In the genomic region with DNA sequence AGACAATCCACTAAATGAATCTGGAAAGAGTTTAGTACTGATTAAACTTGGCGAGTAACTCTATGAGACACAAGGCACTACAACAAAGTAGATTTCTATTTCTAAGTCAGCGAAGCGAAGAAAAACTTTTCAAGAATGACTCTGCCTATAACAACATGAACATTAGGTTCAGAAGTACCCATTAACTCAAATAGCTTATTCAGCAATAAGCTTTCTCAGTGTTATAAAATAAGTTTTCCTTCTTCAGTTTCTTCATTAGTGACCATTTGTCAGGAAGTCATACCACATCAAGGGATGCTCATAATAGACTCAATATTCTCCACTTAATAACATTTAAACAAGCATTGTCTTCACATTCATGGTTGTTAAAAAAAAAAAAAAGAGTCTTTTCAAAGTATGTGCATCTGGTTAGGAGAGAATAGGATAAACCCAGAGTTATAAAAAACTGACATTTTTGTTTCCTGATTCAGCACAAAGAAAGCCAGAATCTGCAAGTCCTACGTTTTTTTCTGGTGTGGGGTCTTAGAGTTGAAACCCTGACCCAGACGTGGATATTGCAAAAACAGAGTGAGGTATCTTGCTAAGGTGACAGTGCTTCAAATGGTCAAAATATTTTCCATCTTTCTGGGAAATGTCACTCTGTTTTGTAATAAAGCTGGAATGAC, we compare ENCODE assay signal across 19 cellular contexts.
"Had no signal": no experiment of that assay in that cellular context is flagged by ENCODE, and none has a peak within 500 bp of the region (broad histone marks: within the 10 kb centered on the region; RNA-seq: fewer than 3 reads in every experiment).

No MANE protein-coding gene starts in this region.

- H3K4me3 ChIP-seq: ascending aorta, cardiac muscle cell, heart right ventricle, pancreas, spleen, testis, upper lobe of left lung had no signal

- DNase-seq: activated CD4-positive, alpha-beta T cell treated with anti-CD3 and anti-CD28 coated beads for 1 hour; activated CD8-positive, alpha-beta memory T cell treated with anti-CD3 and anti-CD28 coated beads for 24 hours; activated effector memory CD4-positive, alpha-beta T cell treated with anti-CD3 and anti-CD28 coated beads, Interleukin-2, amount 50 U/mL, for 16 hours; activated naive CD4-positive, alpha-beta T cell treated with anti-CD3 and anti-CD28 coated beads, Interleukin-2, amount 50 U/mL, for 16 hours; activated T-cell treated with anti-CD3 and anti-CD28 coated beads, Interleukin-2, amount 50 U/mL, for 72 hours; endodermal cell; heart right ventricle; immature natural killer cell; mesendoderm; naive thymus-derived CD4-positive, alpha-beta T cell; pancreas; spleen; stimulated activated CD4-positive, alpha-beta T cell treated with anti-CD3 and anti-CD28 coated beads, Interleukin-4, amount 100 ng/mL, for 4 hours; testis; upper lobe of left lung had no signal

- H3K4me1 ChIP-seq: ascending aorta, pancreas, spleen, testis, upper lobe of left lung had no signal

- H3K36me3 ChIP-seq: ascending aorta, cardiac muscle cell, heart right ventricle, pancreas, spleen, upper lobe of left lung had no signal

- H3K27ac ChIP-seq: ascending aorta, cardiac muscle cell, heart right ventricle, pancreas, spleen, testis, upper lobe of left lung had no signal

- ATAC-seq: activated T-cell treated with anti-CD3 and anti-CD28 coated beads, Interleukin-2, amount 50 U/mL, for 72 hours; heart right ventricle; naive thymus-derived CD4-positive, alpha-beta T cell; pancreas; sciatic nerve; stimulated activated memory B cell treated with anti-CD40 and anti-IgM and Interleukin-4, amounts not matched to agents 10 μg/mL and 1 μg/mL and 100 μg/mL, for 72 hours had no signal

- H3K27me3 ChIP-seq: ascending aorta, cardiac muscle cell, pancreas, spleen, testis, upper lobe of left lung had no signal

- H3K9me3 ChIP-seq: ascending aorta, pancreas, testis, upper lobe of left lung had no signal
